Comparison of ENCODE assay signal across 16 cellular contexts in the genomic region with DNA sequence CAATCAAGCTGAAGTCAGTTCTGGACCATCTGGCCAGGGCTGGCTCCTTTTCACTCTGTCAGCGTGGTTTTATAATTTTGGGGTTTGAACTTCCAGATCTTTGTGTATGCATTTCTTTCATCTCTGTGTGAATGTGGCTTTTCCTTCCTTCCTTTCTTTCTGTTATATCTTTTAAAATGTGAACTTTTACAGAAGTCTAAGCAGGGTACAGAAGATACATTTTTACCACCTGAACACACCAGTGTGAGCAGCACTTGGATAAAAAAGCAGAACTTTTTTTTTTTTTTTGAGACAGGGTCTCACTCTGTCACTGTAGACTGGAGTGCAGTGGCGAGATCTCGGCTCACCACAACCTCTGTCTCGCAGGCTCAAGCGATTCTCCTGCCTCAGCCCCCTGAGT.
"Had no signal": no experiment of that assay in that cellular context is flagged by ENCODE, and none has a peak within 500 bp of the region (broad histone marks: within the 10 kb centered on the region; RNA-seq: fewer than 3 reads in every experiment).

No MANE protein-coding gene starts in this region.

- H3K4me2 ChIP-seq: smooth muscle cell had no signal

- H3K9me3 Mint-ChIP-seq: endodermal cell; naive thymus-derived CD4-positive, alpha-beta T cell; nephron progenitor cell had no signal

- H3K4me1 ChIP-seq: foreskin keratinocyte had no signal

- H3K27ac ChIP-seq: coronary artery, foreskin keratinocyte, right atrium auricular region had no signal

- H3K4me3 Mint-ChIP-seq: endodermal cell, nephron progenitor cell had no signal

- H3K36me3 ChIP-seq: right atrium auricular region had no signal

- H3K9me3 ChIP-seq: right atrium auricular region had no signal

- H3K27ac Mint-ChIP-seq: endodermal cell, nephron progenitor cell had no signal

- ATAC-seq: foreskin keratinocyte; naive thymus-derived CD4-positive, alpha-beta T cell had no signal

- H3K4me3 ChIP-seq: coronary artery, right atrium auricular region, smooth muscle cell had no signal

- H3K36me3 Mint-ChIP-seq: naive thymus-derived CD4-positive, alpha-beta T cell had no signal

- DNase-seq: effector CD4-positive, alpha-beta T cell; endodermal cell; erythroblast; foreskin keratinocyte; hippocampal formation; kidney glomerular epithelial cell; mesendoderm; naive thymus-derived CD4-positive, alpha-beta T cell; nephron progenitor cell; stimulated activated CD4-positive, alpha-beta T cell treated with anti-CD3 and anti-CD28 coated beads, Interleukin-2, amount 100 ng/mL, for 48 hours; stimulated activated naive CD4-positive, alpha-beta T cell treated with Interleukin-2 at 50 U/mL for 16 hours had no signal

- FAIRE-seq: endothelial cell of umbilical vein, urothelium cell line had no signal

- H3K27me3 ChIP-seq: right atrium auricular region had no signal
